In genomic region chr20:57940376-57940775, GRCh38 we compare ENCODE assay signal across 1 cellular context.
TF ChIP-seq lines count a peak whose summit lies in the region.

No MANE protein-coding gene starts in this region.

TF ChIP-seq in HepG2, 621 proteins besides CTCF, POLR2A, EP300 and RAD21 (continued from another document):
- TF ChIP-seq, protein P1, sequence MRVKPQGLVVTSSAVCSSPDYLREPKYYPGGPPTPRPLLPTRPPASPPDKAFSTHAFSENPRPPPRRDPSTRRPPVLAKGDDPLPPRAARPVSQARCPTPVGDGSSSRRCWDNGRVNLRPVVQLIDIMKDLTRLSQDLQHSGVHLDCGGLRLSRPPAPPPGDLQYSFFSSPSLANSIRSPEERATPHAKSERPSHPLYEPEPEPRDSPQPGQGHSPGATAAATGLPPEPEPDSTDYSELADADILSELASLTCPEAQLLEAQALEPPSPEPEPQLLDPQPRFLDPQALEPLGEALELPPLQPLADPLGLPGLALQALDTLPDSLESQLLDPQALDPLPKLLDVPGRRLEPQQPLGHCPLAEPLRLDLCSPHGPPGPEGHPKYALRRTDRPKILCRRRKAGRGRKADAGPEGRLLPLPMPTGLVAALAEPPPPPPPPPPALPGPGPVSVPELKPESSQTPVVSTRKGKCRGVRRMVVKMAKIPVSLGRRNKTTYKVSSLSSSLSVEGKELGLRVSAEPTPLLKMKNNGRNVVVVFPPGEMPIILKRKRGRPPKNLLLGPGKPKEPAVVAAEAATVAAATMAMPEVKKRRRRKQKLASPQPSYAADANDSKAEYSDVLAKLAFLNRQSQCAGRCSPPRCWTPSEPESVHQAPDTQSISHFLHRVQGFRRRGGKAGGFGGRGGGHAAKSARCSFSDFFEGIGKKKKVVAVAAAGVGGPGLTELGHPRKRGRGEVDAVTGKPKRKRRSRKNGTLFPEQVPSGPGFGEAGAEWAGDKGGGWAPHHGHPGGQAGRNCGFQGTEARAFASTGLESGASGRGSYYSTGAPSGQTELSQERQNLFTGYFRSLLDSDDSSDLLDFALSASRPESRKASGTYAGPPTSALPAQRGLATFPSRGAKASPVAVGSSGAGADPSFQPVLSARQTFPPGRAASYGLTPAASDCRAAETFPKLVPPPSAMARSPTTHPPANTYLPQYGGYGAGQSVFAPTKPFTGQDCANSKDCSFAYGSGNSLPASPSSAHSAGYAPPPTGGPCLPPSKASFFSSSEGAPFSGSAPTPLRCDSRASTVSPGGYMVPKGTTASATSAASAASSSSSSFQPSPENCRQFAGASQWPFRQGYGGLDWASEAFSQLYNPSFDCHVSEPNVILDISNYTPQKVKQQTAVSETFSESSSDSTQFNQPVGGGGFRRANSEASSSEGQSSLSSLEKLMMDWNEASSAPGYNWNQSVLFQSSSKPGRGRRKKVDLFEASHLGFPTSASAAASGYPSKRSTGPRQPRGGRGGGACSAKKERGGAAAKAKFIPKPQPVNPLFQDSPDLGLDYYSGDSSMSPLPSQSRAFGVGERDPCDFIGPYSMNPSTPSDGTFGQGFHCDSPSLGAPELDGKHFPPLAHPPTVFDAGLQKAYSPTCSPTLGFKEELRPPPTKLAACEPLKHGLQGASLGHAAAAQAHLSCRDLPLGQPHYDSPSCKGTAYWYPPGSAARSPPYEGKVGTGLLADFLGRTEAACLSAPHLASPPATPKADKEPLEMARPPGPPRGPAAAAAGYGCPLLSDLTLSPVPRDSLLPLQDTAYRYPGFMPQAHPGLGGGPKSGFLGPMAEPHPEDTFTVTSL (CRISPR knock-in tag; IDR thresholded peaks at IDR 0.05; ENCODE audit: borderline replicate concordance) = no peak
- TF ChIP-seq MYNN (CRISPR knock-in tag; IDR thresholded peaks at IDR 0.05; ENCODE audit: low read depth) (no peak), JUN (CRISPR knock-in tag; IDR thresholded peaks at IDR 0.05) (no peak), EZH2 (conservative IDR thresholded peaks at IDR 0.05; ENCODE audit: low read depth, low read length) (no peak), HNRNPLL (IDR thresholded peaks at IDR 0.05; ENCODE audit: low read depth, low read length, poor library complexity, severe bottlenecking) (no peak), HNRNPL (IDR thresholded peaks at IDR 0.05; ENCODE audit: low read depth, low read length) (no peak), PHF21A (CRISPR knock-in tag; IDR thresholded peaks at IDR 0.05) (no peak), ZNF251 (CRISPR knock-in tag; IDR thresholded peaks at IDR 0.05) (no peak), NAIF1 (CRISPR knock-in tag; IDR thresholded peaks at IDR 0.05; ENCODE audit: borderline replicate concordance) (no peak), ZNF343 (CRISPR knock-in tag; IDR thresholded peaks at IDR 0.05) (no peak), ZNF331 (CRISPR knock-in tag; IDR thresholded peaks at IDR 0.05) (no peak), FOXP1 (IDR thresholded peaks at IDR 0.05) (no peak), FOXP1 (CRISPR knock-in tag; IDR thresholded peaks at IDR 0.05) (no peak), GFI1 (CRISPR knock-in tag; IDR thresholded peaks at IDR 0.05; ENCODE audit: borderline replicate concordance) (no peak), YEATS4 (CRISPR knock-in tag; IDR thresholded peaks at IDR 0.05; ENCODE audit: borderline replicate concordance) (no peak), KDM5B (CRISPR knock-in tag; IDR thresholded peaks at IDR 0.05; ENCODE audit: borderline replicate concordance) (no peak)
- TF ChIP-seq, protein P2, sequence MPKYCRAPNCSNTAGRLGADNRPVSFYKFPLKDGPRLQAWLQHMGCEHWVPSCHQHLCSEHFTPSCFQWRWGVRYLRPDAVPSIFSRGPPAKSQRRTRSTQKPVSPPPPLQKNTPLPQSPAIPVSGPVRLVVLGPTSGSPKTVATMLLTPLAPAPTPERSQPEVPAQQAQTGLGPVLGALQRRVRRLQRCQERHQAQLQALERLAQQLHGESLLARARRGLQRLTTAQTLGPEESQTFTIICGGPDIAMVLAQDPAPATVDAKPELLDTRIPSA (CRISPR knock-in tag; IDR thresholded peaks at IDR 0.05; ENCODE audit: borderline replicate concordance) = no peak
TF ChIP-seq in HepG2: peak in this region for 0.
